8 cellular contexts compared by ENCODE assay signal in the genomic region with DNA sequence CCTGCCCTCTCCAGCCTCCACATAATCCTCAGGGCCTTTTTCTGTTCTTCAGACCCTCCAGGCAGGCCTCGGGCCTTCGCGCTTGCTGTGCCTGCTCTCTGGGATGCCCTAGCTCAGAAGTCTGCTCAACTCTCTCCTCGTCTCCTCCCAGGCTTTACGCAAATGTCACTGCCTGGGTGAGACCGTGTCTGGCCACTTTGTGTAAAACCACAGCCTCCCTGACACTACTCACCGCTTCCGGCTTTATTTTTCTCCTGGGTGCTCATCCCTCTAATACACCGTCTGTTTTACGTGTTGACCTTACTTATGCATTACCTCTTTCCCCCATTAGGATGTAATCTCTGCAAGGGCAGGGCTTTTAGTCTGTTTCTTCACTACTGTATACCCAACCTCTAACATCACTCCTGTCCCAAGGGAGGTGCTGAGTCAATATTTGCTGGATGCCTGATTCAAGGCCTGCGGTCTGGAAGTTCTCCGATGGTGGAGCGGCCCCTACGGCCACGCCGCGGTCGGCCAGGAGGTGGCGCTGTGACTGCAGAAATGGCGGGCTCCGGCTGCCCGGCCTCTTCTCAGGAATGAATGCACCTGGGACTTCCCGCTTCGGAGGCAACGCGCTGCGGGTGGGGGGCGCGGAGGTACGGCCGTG. TPM values are rescaled to one million over a fixed set of nuclear protein-coding genes. Genes with fewer than 3 reads are reported as not detected.
DNase-seq lines count a peak whose midpoint lies in the region; ATAC-seq and TF ChIP-seq lines count a peak whose summit lies in the region.

No MANE protein-coding gene starts in this region.

- POLR2A ChIA-PET in T-cell (lab: Charles Lee): no interaction called here

- H3K4me3 Mint-ChIP-seq in T-cell: no peak overlapping the region

- no peaks in the 10 kb centered on the region for H3K9me3 Mint-ChIP-seq in T-cell

- ATAC-seq in GM21529 (IDR thresholded peaks at IDR 0.05; ENCODE audit: unreplicated experiment) (peak; percentile 64), T-cell (replicated peaks in 1 of 4) (peak; percentile 41 to 69 (median 58)), HG03442 (IDR thresholded peaks at IDR 0.05; ENCODE audit: unreplicated experiment) (no peak)

- H3K27ac Mint-ChIP-seq in T-cell: no peak overlapping the region

- intact Hi-C loops in left ventricle myocardium inferior (cut with micrococcal nuclease): loop anchor here (5.0 kb wide), 1 partner anchor 56 kb away; no protein-coding TSS in a partner anchor

- peaks cover 18 to 51% (median 40%) of the 10 kb centered on the region in 10 experiments for H3K4me1 ChIP-seq in BLaER1 treated with 17β-estradiol and CSF1 and Interleukin-3, amounts not matched to agents 10 nM and 100 nM
- peaks cover 6% of the 10 kb centered on the region for H3K4me1 ChIP-seq in left ventricle myocardium inferior

- H3K4me3 ChIP-seq in BLaER1 treated with 17β-estradiol and CSF1 and Interleukin-3, amounts not matched to agents 10 nM and 100 nM: peak overlapping the region in 1 of 10 experiments; percentile 22; a peak in 1 of 20 replicates
- peak overlapping the region; percentile 35 for H3K4me3 ChIP-seq in left ventricle myocardium inferior

- peak overlapping the region; percentile 75 to 92 (median 90) for H3K4me2 ChIP-seq in BLaER1 treated with 17β-estradiol and CSF1 and Interleukin-3, amounts not matched to agents 10 nM and 100 nM

- peaks cover 0 to 5% (median 0%) of the 10 kb centered on the region in 3 donors for H3K4me1 Mint-ChIP-seq in T-cell

- peaks cover 0 to 26% (median 0%) of the 10 kb centered on the region in 11 experiments; a peak in 7 of 22 replicates for H4K20me1 ChIP-seq in BLaER1 treated with 17β-estradiol and CSF1 and Interleukin-3, amounts not matched to agents 10 nM and 100 nM

- H3K36me3 Mint-ChIP-seq in T-cell: no peaks in the 10 kb centered on the region

- no peaks in the 10 kb centered on the region for H3K27me3 ChIP-seq in BLaER1 treated with 17β-estradiol and CSF1 and Interleukin-3, amounts not matched to agents 10 nM and 100 nM
- H3K27me3 ChIP-seq in left ventricle myocardium inferior (ENCODE audit: low read depth): peaks cover 43% of the 10 kb centered on the region

- H3K9me3 ChIP-seq in BLaER1 treated with 17β-estradiol and CSF1 and Interleukin-3, amounts not matched to agents 10 nM and 100 nM (replicated peaks in 1 of 11): no peaks in the 10 kb centered on the region
- no peaks in the 10 kb centered on the region for H3K9me3 ChIP-seq in left ventricle myocardium inferior (replicated peaks)

- CTCF ChIA-PET in T-cell (lab: Charles Lee): no interaction called here

- H3K27ac ChIP-seq in BLaER1 treated with 17β-estradiol and CSF1 and Interleukin-3, amounts not matched to agents 10 nM and 100 nM: peak overlapping the region in 10 of 11 experiments; percentile 22 to 79 (median 70); a peak in 20 of 22 replicates
- H3K27ac ChIP-seq in left ventricle myocardium inferior (replicated peaks): no peak overlapping the region

- TF ChIP-seq CTCF in left ventricle myocardium inferior (IDR thresholded peaks at IDR 0.05; ENCODE audit: borderline replicate concordance): peak; percentile 95

- H3K36me3 ChIP-seq in BLaER1 treated with 17β-estradiol and CSF1 and Interleukin-3, amounts not matched to agents 10 nM and 100 nM: no peaks in the 10 kb centered on the region
- H3K36me3 ChIP-seq in left ventricle myocardium inferior: no peaks in the 10 kb centered on the region

- DNase-seq in NCI-H128 (lab: John Stamatoyannopoulos, UW; ENCODE audit: unreplicated experiment) (peak; percentile 74), T-cell (peak in 32 of 34 experiments; percentile 22 to 63 (median 50)), amniotic epithelial cell (ENCODE audit: low read depth) (peak; percentile 94), left ventricle myocardium inferior (peak; percentile 70), renal cortical epithelial cell (ENCODE audit: low read depth) (peak; percentile 64)

- H3K9ac ChIP-seq in BLaER1 treated with 17β-estradiol and CSF1 and Interleukin-3, amounts not matched to agents 10 nM and 100 nM: peak overlapping the region; percentile 40 to 74 (median 55); a peak in 20 of 22 replicates

- peaks cover 29 to 40% of the 10 kb centered on the region in 2 donors for H3K27me3 Mint-ChIP-seq in T-cell

RNA-seq across cellular contexts. Expression of a gene that starts 58.2 kb away (rescaled TPM):
- under 1 TPM in 4 of 5 donors, not detected in 1; 0.44 to 0.76 (median 0.48) TPM for total RNA-seq in T-cell
- 0.91 TPM for total RNA-seq in left ventricle myocardium inferior
- total RNA-seq in renal cortical epithelial cell: 15.3 and 20.7 TPM in 2 replicates
